In genomic region chr1:84090447-84091244, GRCh38 we compare ENCODE assay signal across 2 cellular contexts.
TF ChIP-seq lines count a peak whose summit lies in the region.

No MANE protein-coding gene starts in this region.

TF ChIP-seq in SK-N-SH, 30 proteins besides CTCF, POLR2A, EP300 and RAD21 (continued from another document):
- TF ChIP-seq REST (IDR thresholded peaks at IDR 0.05; ENCODE audit: low read depth, low read length) (no peak), RXRA (IDR thresholded peaks at IDR 0.05; ENCODE audit: borderline replicate concordance, low read depth) (no peak), FOXJ3 (CRISPR knock-in tag; IDR thresholded peaks at IDR 0.05) (no peak), RCOR1 (IDR thresholded peaks at IDR 0.05; ENCODE audit: low read length) (no peak), SMC3 (IDR thresholded peaks at IDR 0.05; ENCODE audit: low read depth, low read length) (no peak), FOXM1 (IDR thresholded peaks at IDR 0.05; ENCODE audit: low read depth) (no peak), USF1 (IDR thresholded peaks at IDR 0.05; ENCODE audit: borderline replicate concordance, low read depth) (no peak)

TF ChIP-seq in SK-N-SH treated with all-trans-retinoic acid at 6 μM for 48 hours, 23 proteins besides CTCF, POLR2A, EP300 and RAD21 (continued from another document):
- TF ChIP-seq TSHZ2 (CRISPR knock-in tag; IDR thresholded peaks at IDR 0.05), result no peak
